21 cellular contexts compared by ENCODE assay signal in genomic region chr10:125377368-125377767, GRCh38.
DNase-seq lines count a peak whose midpoint lies in the region; TF ChIP-seq lines count a peak whose summit lies in the region.
"Had no signal": no experiment of that assay in that cellular context is flagged by ENCODE, and none has a peak within 500 bp of the region (broad histone marks: within the 10 kb centered on the region; RNA-seq: fewer than 3 reads in every experiment).

No MANE protein-coding gene starts in this region.

- no peaks in the 10 kb centered on the region for H3K79me2 ChIP-seq in osteoblast (ENCODE audit: insufficient read depth, low read length)
- H3K79me2 ChIP-seq in mesendoderm (ENCODE audit: control insufficient read depth, insufficient read depth, low read length): no peaks in the 10 kb centered on the region

- H4K5ac ChIP-seq in mesendoderm (ENCODE audit: low read length): no peak overlapping the region

- H3K27me3 ChIP-seq in osteoblast (ENCODE audit: insufficient read depth, low read length) (peaks cover 7% of the 10 kb centered on the region), mesendoderm (ENCODE audit: insufficient read depth, low read length, poor library complexity) (no peaks in the 10 kb centered on the region), neuronal stem cell (ENCODE audit: control insufficient read depth in 3 of 3, insufficient read depth in 3 of 3, low read depth in 1 of 3, low read length in 3 of 3) (peaks cover 0 to 3% (median 0%) of the 10 kb centered on the region in 3 experiments)
- H3K27me3 ChIP-seq in effector memory CD4-positive, alpha-beta T cell (replicated peaks; ENCODE audit: control insufficient read depth, insufficient read depth, low read length, poor library complexity, severe bottlenecking): no peaks in the 10 kb centered on the region

- H3K4me2 ChIP-seq in osteoblast (ENCODE audit: insufficient read depth, low read length): no peak overlapping the region
- no peak overlapping the region for H3K4me2 ChIP-seq in mesendoderm (ENCODE audit: low read length)
- H3K4me2 ChIP-seq in neuronal stem cell (ENCODE audit: insufficient read depth, low read length, poor library complexity, severe bottlenecking): no peak overlapping the region
- H3K4me2 ChIP-seq: A549, SK-N-SH had no signal

- H2BK12ac ChIP-seq in neuronal stem cell (ENCODE audit: low read length): no peak overlapping the region

- no peak overlapping the region for H4K91ac ChIP-seq in neuronal stem cell (ENCODE audit: low read depth, low read length, poor library complexity)

- H4K8ac ChIP-seq in mesendoderm (ENCODE audit: low read depth, low read length): no peak overlapping the region
- no peak overlapping the region for H4K8ac ChIP-seq in neuronal stem cell (ENCODE audit: low read depth, low read length)

- no peaks in the 10 kb centered on the region for H3K36me3 ChIP-seq in osteoblast (ENCODE audit: insufficient read depth, low read length)
- H3K36me3 ChIP-seq in mesendoderm (ENCODE audit: control insufficient read depth, insufficient read depth, low read length): no peaks in the 10 kb centered on the region
- H3K36me3 ChIP-seq in effector memory CD4-positive, alpha-beta T cell (ENCODE audit: control insufficient read depth, insufficient read depth, low read length): no peaks in the 10 kb centered on the region
- H3K36me3 ChIP-seq in neuronal stem cell (replicated peaks in 1 of 2; ENCODE audit: control insufficient read depth in 2 of 2, insufficient read depth in 2 of 2, low read length in 2 of 2): no peaks in the 10 kb centered on the region

- H2BK5ac ChIP-seq in mesendoderm (ENCODE audit: low read length) (no peak overlapping the region), neuronal stem cell (ENCODE audit: low read length) (no peak overlapping the region)

- H3K23ac ChIP-seq in mesendoderm (ENCODE audit: low read length): no peak overlapping the region
- H3K23ac ChIP-seq in neuronal stem cell (ENCODE audit: low read depth, low read length, poor library complexity): no peak overlapping the region

- H3K18ac ChIP-seq in mesendoderm (ENCODE audit: low read length) (no peak overlapping the region), neuronal stem cell (ENCODE audit: low read length) (no peak overlapping the region)

- H2BK120ac ChIP-seq in mesendoderm (ENCODE audit: low read depth, low read length) (no peak overlapping the region), neuronal stem cell (ENCODE audit: low read depth, low read length) (no peak overlapping the region)

- H3K4me3 ChIP-seq in choroid plexus epithelial cell (ENCODE audit: low read depth, low read length): no peak overlapping the region
- no peak overlapping the region for H3K4me3 ChIP-seq in osteoblast (ENCODE audit: insufficient read depth, low read length)
- no peak overlapping the region for H3K4me3 ChIP-seq in mesendoderm (ENCODE audit: low read length)
- no peak overlapping the region for H3K4me3 ChIP-seq in effector memory CD4-positive, alpha-beta T cell (ENCODE audit: insufficient read depth, low read depth, low read length, poor library complexity, severe bottlenecking)
- H3K4me3 ChIP-seq in neuronal stem cell (ENCODE audit: low read length in 2 of 2): no peak overlapping the region
- H3K4me3 ChIP-seq: A549 had no signal

- H2AFZ ChIP-seq in osteoblast (ENCODE audit: low read length): no peak overlapping the region
- no peak overlapping the region for H2AFZ ChIP-seq in neuronal stem cell (ENCODE audit: low read length)

- no peak overlapping the region for H3K4ac ChIP-seq in mesendoderm (ENCODE audit: low read depth, low read length)
- H3K4ac ChIP-seq in neuronal stem cell (ENCODE audit: low read length): no peak overlapping the region

- H3K79me1 ChIP-seq in mesendoderm (ENCODE audit: low read length): no peaks in the 10 kb centered on the region
- H3K79me1 ChIP-seq in neuronal stem cell (ENCODE audit: low read depth, low read length): no peaks in the 10 kb centered on the region

- H2AK5ac ChIP-seq in mesendoderm (ENCODE audit: low read length): no peak overlapping the region
- H2AK5ac ChIP-seq in neuronal stem cell (ENCODE audit: low read depth, low read length): no peak overlapping the region

- H3K4me1 ChIP-seq in osteoblast (ENCODE audit: insufficient read depth, low read length) (peaks cover 9% of the 10 kb centered on the region), mesendoderm (ENCODE audit: control insufficient read depth, low read depth, low read length) (no peaks in the 10 kb centered on the region), neuronal stem cell (ENCODE audit: control insufficient read depth in 2 of 2, insufficient read depth in 1 of 2, low read depth in 1 of 2, low read length in 2 of 2) (no peaks in the 10 kb centered on the region)
- H3K4me1 ChIP-seq in effector memory CD4-positive, alpha-beta T cell (ENCODE audit: control insufficient read depth, insufficient read depth, low read length, poor library complexity, severe bottlenecking): no peaks in the 10 kb centered on the region
- H3K4me1 ChIP-seq: A549 had no signal

- TF ChIP-seq CTCF in choroid plexus epithelial cell (conservative IDR thresholded peaks at IDR 0.05; ENCODE audit: low read depth, low read length): no peak
- no peak for TF ChIP-seq CTCF in osteoblast (IDR thresholded peaks at IDR 0.05; ENCODE audit: extremely low read depth, low read depth, low read length)

- no peak overlapping the region for H2BK15ac ChIP-seq in mesendoderm (replicated peaks; ENCODE audit: low read depth)
- H2BK15ac ChIP-seq in neuronal stem cell (ENCODE audit: low read length): no peak overlapping the region

- H4K20me1 ChIP-seq in osteoblast (ENCODE audit: insufficient read depth, low read length): no peaks in the 10 kb centered on the region

- H3K9ac ChIP-seq in mesendoderm (ENCODE audit: low read length): no peak overlapping the region
- H3K9ac ChIP-seq in neuronal stem cell (ENCODE audit: low read depth, low read length, poor library complexity): no peak overlapping the region
- H3K9ac ChIP-seq: SK-N-SH had no signal

- no peak overlapping the region for H3K14ac ChIP-seq in neuronal stem cell (ENCODE audit: low read length)

- DNase-seq in AG20443 (ENCODE audit: low spot score): peak; percentile 20
- DNase-seq in GOT3 (lab: John Stamatoyannopoulos, UW): peak; percentile 5
- peak; percentile 5 for DNase-seq in choroid plexus epithelial cell (ENCODE audit: low read depth)
- peak; percentile 51 for DNase-seq in osteoblast (ENCODE audit: insufficient read length, low spot score, missing footprints)
- DNase-seq in NCI-H526 (lab: John Stamatoyannopoulos, UW): no peak
- no peak for DNase-seq in mesendoderm
- DNase-seq in effector memory CD4-positive, alpha-beta T cell: no peak
- no peak for DNase-seq in neuronal stem cell (ENCODE audit: low spot score)
- DNase-seq: C1 segment of cervical spinal cord; CD8-positive, alpha-beta T cell; GDM1; Kasumi-1; MM.1S; NCI-H1092; NCI-H1436; NCI-H187 treated with DMSO at 0.1 percent for 48 hours; NCI-H226; NCI-H524; SIG-M5; SK-N-SH had no signal

- H3K27ac ChIP-seq in osteoblast (ENCODE audit: low read depth, low read length): no peak overlapping the region
- H3K27ac ChIP-seq in mesendoderm (ENCODE audit: low read depth, low read length): no peak overlapping the region
- no peak overlapping the region for H3K27ac ChIP-seq in effector memory CD4-positive, alpha-beta T cell (ENCODE audit: insufficient read depth, low read length, poor library complexity, severe bottlenecking)
- H3K27ac ChIP-seq in neuronal stem cell (replicated peaks; ENCODE audit: low read length): no peak overlapping the region
- H3K27ac ChIP-seq: A549 had no signal

- H3K9me3 ChIP-seq in osteoblast (ENCODE audit: low read depth, low read length): no peaks in the 10 kb centered on the region
- H3K9me3 ChIP-seq in effector memory CD4-positive, alpha-beta T cell (ENCODE audit: control insufficient read depth, low read length): no peaks in the 10 kb centered on the region
- H3K9me3 ChIP-seq in neuronal stem cell (replicated peaks in 1 of 2; ENCODE audit: control insufficient read depth in 2 of 2, insufficient read depth in 1 of 2, low read depth in 1 of 2, low read length in 2 of 2): no peaks in the 10 kb centered on the region
- H3K9me3 ChIP-seq: SK-N-SH had no signal

- no peak overlapping the region for H3K56ac ChIP-seq in mesendoderm (ENCODE audit: low read length)

Comparison
In these comparisons a context has a peak if more than half of its experiments do, and no peak if none do; other contexts are left out.
1. DNase-seq: peak in AG20443 (single experiment), GOT3 (single experiment), choroid plexus epithelial cell (single experiment) and osteoblast (single experiment); none in NCI-H526 (0 of 2), mesendoderm (single experiment), effector memory CD4-positive, alpha-beta T cell (0 of 3) and neuronal stem cell (single experiment).